1 cellular context compared by ENCODE assay signal in genomic region chr16:969508-970378, GRCh38.
TF ChIP-seq lines count a peak whose summit lies in the region.

No MANE protein-coding gene starts in this region.

TF ChIP-seq in H1, 55 proteins besides CTCF, POLR2A, EP300 and RAD21 (continued from another document):
- 0 out of 2 replicates have a peak, but pooled peaks have one; percentile 18 for TF ChIP-seq E2F6 (IDR thresholded peaks at IDR 0.05)
- peak; percentile 62; the same call in 1 of the 2 replicates for TF ChIP-seq MAX (IDR thresholded peaks at IDR 0.05)
TF ChIP-seq in H1: peak in this region for 3.
